Comparison of ENCODE assay signal across 15 cellular contexts in the genomic region with DNA sequence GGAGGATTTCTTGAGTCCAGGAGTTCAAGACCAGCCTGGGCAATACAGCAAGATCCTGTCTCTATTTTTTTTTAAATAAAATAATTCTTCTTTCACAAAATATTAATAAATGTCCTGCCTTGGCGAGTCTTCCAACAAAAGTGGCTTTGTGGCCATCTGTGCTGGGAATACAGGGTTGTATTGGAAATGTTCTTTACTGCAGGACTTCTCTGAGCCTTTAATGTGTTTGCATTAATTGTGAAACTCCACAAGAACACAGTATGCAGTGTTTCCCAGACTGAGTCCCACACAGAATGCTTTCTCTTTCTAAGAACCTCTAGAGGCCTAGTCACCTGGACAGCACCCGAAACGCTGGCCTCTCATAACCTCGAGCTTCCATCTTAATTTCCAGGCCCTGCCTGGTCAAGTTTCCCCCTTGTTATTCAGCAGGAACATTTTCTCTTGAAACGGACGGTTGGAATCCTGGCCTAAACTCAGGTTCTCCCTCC.
DNase-seq lines count a peak whose midpoint lies in the region; ATAC-seq and TF ChIP-seq lines count a peak whose summit lies in the region.
"Had no signal": no experiment of that assay in that cellular context is flagged by ENCODE, and none has a peak within 500 bp of the region (broad histone marks: within the 10 kb centered on the region; RNA-seq: fewer than 3 reads in every experiment).

No MANE protein-coding gene starts in this region.

- no peak overlapping the region for H3K4me2 ChIP-seq in GM23248 (ENCODE audit: unreplicated experiment)

- WGBS in GM23248 (ENCODE audit: low coverage in 1 of 2, low lambda C conversion rate in 2 of 2, missing lambda C conversion rate in 2 of 2), 2 experiments = 26 to 28% methylated on average over 6 of the region's 6 CpGs

- in situ Hi-C loops in brain microvascular endothelial cell (cut with HindIII; ENCODE audit: low pct_ligation_motif_present, low sequenced_read_pairs) = no loop called here
- in situ Hi-C loops in GM23248 (cut with MboI) = no loop called here

- H3K36me3 ChIP-seq in brain microvascular endothelial cell (replicated peaks) (no peaks in the 10 kb centered on the region), upper lobe of right lung (no peaks in the 10 kb centered on the region), GM23248 (ENCODE audit: low read depth) (no peaks in the 10 kb centered on the region)
- H3K36me3 ChIP-seq: adrenal gland had no signal

- DNase-seq in Right ventricle myocardium inferior (ENCODE audit: missing footprints) (no peak), cardiac septum (ENCODE audit: low spot score) (no peak), brain microvascular endothelial cell (no peak), left lobe of liver (ENCODE audit: low spot score) (no peak), upper lobe of right lung (no peak), iPS-NIHi11 (ENCODE audit: low spot score) (no peak), GM23248 (no peak), foreskin melanocyte (no peak)
- DNase-seq: activated CD4-positive, alpha-beta T cell treated with anti-CD3 and anti-CD28 coated beads for 48 hours; cerebellar nuclear complex; NCI-H1694; occipital lobe; SIG-M5; T-helper 9 cell had no signal

- H4K20me1 ChIP-seq in GM23248 (ENCODE audit: insufficient read depth) = no peaks in the 10 kb centered on the region

- ATAC-seq in Right ventricle myocardium inferior (peak; percentile 27), left lobe of liver (peak; percentile 61), upper lobe of right lung (peak; percentile 67)

- no peaks in the 10 kb centered on the region for H3K4me1 ChIP-seq in upper lobe of right lung
- no peaks in the 10 kb centered on the region for H3K4me1 ChIP-seq in GM23248 (ENCODE audit: insufficient read depth)
- H3K4me1 ChIP-seq: adrenal gland had no signal

- TF ChIP-seq CTCF in brain microvascular endothelial cell (IDR thresholded peaks at IDR 0.05; ENCODE audit: low read depth, low read length, missing control alignments) (no peak), upper lobe of right lung (IDR thresholded peaks at IDR 0.05) (no peak)

- intact Hi-C loops in Right ventricle myocardium inferior (cut with DNase I) = no loop called here
- intact Hi-C loops in cardiac septum (cut with DNase I) = no loop called here
- intact Hi-C loops in upper lobe of right lung (cut with DNase I) = no loop called here

- no peak overlapping the region for H2AFZ ChIP-seq in GM23248

- peak overlapping the region; percentile 12 for H3K4me3 ChIP-seq in brain microvascular endothelial cell (ENCODE audit: low read depth, low read length)
- peak overlapping the region; percentile 31 for H3K4me3 ChIP-seq in upper lobe of right lung
- H3K4me3 ChIP-seq in GM23248 = no peak overlapping the region

- no peaks in the 10 kb centered on the region for H3K79me2 ChIP-seq in GM23248 (ENCODE audit: insufficient read depth)

- H3K9ac ChIP-seq in GM23248 = no peak overlapping the region

- H3K27ac ChIP-seq in brain microvascular endothelial cell (no peak overlapping the region), upper lobe of right lung (no peak overlapping the region), GM23248 (no peak overlapping the region)
- H3K27ac ChIP-seq: adrenal gland had no signal

- H3K9me3 ChIP-seq in upper lobe of right lung (no peaks in the 10 kb centered on the region), GM23248 (ENCODE audit: low read depth) (no peaks in the 10 kb centered on the region)
- H3K9me3 ChIP-seq: adrenal gland had no signal

- H3F3A ChIP-seq in GM23248 (ENCODE audit: insufficient read depth) = no peaks in the 10 kb centered on the region

- no peaks in the 10 kb centered on the region for H3K27me3 ChIP-seq in brain microvascular endothelial cell (replicated peaks)
- no peaks in the 10 kb centered on the region for H3K27me3 ChIP-seq in upper lobe of right lung
- no peaks in the 10 kb centered on the region for H3K27me3 ChIP-seq in GM23248 (replicated peaks; ENCODE audit: insufficient read depth)
- H3K27me3 ChIP-seq: adrenal gland had no signal

- H3K9me2 ChIP-seq in GM23248 (ENCODE audit: insufficient read depth) = no peaks in the 10 kb centered on the region
